ENCODE assay signal across 27 cellular contexts in genomic region chr3:2300938-2301337, GRCh38.
"Had no signal": no experiment of that assay in that cellular context is flagged by ENCODE, and none has a peak within 500 bp of the region (broad histone marks: within the 10 kb centered on the region; RNA-seq: fewer than 3 reads in every experiment).

No MANE protein-coding gene starts in this region.

- H3K27me3 ChIP-seq: colonic mucosa, esophagus squamous epithelium, gastrocnemius medialis, heart right ventricle, left lung had no signal

- ATAC-seq: effector memory CD8-positive, alpha-beta T cell; esophagus mucosa; gastrocnemius medialis; heart right ventricle; left lung; left ventricle myocardium superior; naive thymus-derived CD4-positive, alpha-beta T cell had no signal

- H3K4me3 ChIP-seq: colonic mucosa, esophagus squamous epithelium, gastrocnemius medialis, heart right ventricle, left lung, lung had no signal

- H3K4me1 ChIP-seq: colonic mucosa, esophagus squamous epithelium, gastrocnemius medialis, heart right ventricle, left lung had no signal

- H3K9me3 ChIP-seq: colonic mucosa, esophagus squamous epithelium, gastrocnemius medialis, left lung had no signal

- DNase-seq: colonic mucosa; cortex of kidney; effector CD8-positive, alpha-beta T cell; effector memory CD8-positive, alpha-beta T cell; endodermal cell; erythroblast; esophagus squamous epithelium; foreskin fibroblast; foreskin melanocyte; gastrocnemius medialis; glutamatergic neuron; head of caudate nucleus; heart right ventricle; hippocampal formation; kidney; kidney glomerular epithelial cell; left lung; left ventricle myocardium superior; mammary epithelial cell; mesendoderm; midbrain; naive thymus-derived CD4-positive, alpha-beta T cell had no signal

- H3K36me3 ChIP-seq: colonic mucosa, esophagus squamous epithelium, gastrocnemius medialis, heart right ventricle, left lung had no signal

- FAIRE-seq: endometrium, islet of Langerhans, kidney had no signal

- H3K27ac ChIP-seq: colonic mucosa, epithelial cell of prostate, esophagus squamous epithelium, gastrocnemius medialis, heart right ventricle, left lung had no signal
